In genomic region chr1:6935379-6936307, GRCh38 we compare ENCODE assay signal across 17 cellular contexts.
DNase-seq lines count a peak whose midpoint lies in the region; ATAC-seq and TF ChIP-seq lines count a peak whose summit lies in the region.
"Had no signal": no experiment of that assay in that cellular context is flagged by ENCODE, and none has a peak within 500 bp of the region (broad histone marks: within the 10 kb centered on the region; RNA-seq: fewer than 3 reads in every experiment).

No MANE protein-coding gene starts in this region.

- intact Hi-C loops in dorsolateral prefrontal cortex (cut with DNase I), result no loop called here

- in situ Hi-C loops in KBM-7 (cut with MboI; ENCODE audit: low pct_unique_long_range_greater_than_20kb, low sequenced_read_pairs), result no loop called here

- H3K4me3 ChIP-seq in HEK293 (ENCODE audit: low read depth, low read length) (no peak overlapping the region), dorsolateral prefrontal cortex (peak overlapping the region in 38 of 59 donors; percentile 1 to 46 (median 26))
- H3K4me3 ChIP-seq: GM23338, PC-9, thyroid gland had no signal

- TF ChIP-seq CTCF in HEK293 (tag by site-specific recombination; IDR thresholded peaks at IDR 0.05) (no peak), dorsolateral prefrontal cortex (IDR thresholded peaks at IDR 0.05 in 54 of 56, conservative IDR thresholded peaks at IDR 0.05 in 2 of 56; ENCODE audit: low read depth in 1 of 56, partially characterized antibody in 56 of 56) (no peak)

- ATAC-seq in GM19324 (IDR thresholded peaks at IDR 0.05; ENCODE audit: low FRiP score, unreplicated experiment) (no peak), HG03139 (IDR thresholded peaks at IDR 0.05; ENCODE audit: unreplicated experiment) (no peak)
- ATAC-seq: activated T-helper 17 cell treated with anti-CD3 and anti-CD28 coated beads, Interleukin-2, amount 50 U/mL, for 72 hours had no signal

- no peaks in the 10 kb centered on the region for H3K4me1 ChIP-seq in HEK293 (ENCODE audit: control insufficient read depth, insufficient read depth, low read length)
- H3K4me1 ChIP-seq: thyroid gland had no signal

- H3K27me3 ChIP-seq in dorsolateral prefrontal cortex, result no peaks in the 10 kb centered on the region
- H3K27me3 ChIP-seq: thyroid gland had no signal

- POLR2A ChIA-PET in HEK293 (lab: Yijun Ruan, JAX), result no interaction called here

- no peaks in the 10 kb centered on the region for H3K9me3 ChIP-seq in HEK293 (ENCODE audit: control insufficient read depth, insufficient read depth, low read depth, low read length)
- H3K9me3 ChIP-seq: neutrophil, thyroid gland had no signal

- H3K27ac ChIP-seq in HEK293 (ENCODE audit: extremely low read depth, low read depth, low read length) (no peak overlapping the region), dorsolateral prefrontal cortex (peak overlapping the region in 2 of 59 donors; percentile 16 to 38)
- H3K27ac ChIP-seq: neutrophil, PC-9, thyroid gland, WERI-Rb-1 had no signal

- DNase-seq in NCI-H69 (lab: John Stamatoyannopoulos, UW), result peak; percentile 30
- DNase-seq in dorsolateral prefrontal cortex, result no peak
- peak; percentile 80 for DNase-seq in pulmonary artery endothelial cell (ENCODE audit: low read depth, low spot score)
- DNase-seq in KBM-7, result no peak
- DNase-seq in effector CD8-positive, alpha-beta T cell (lab: John Stamatoyannopoulos, UW), result no peak
- DNase-seq: activated CD8-positive, alpha-beta memory T cell treated with anti-CD3 and anti-CD28 coated beads for 24 hours; amygdala; NCI-H510A treated with DMSO at 0.1 percent for 48 hours; PC-9; thyroid gland; WERI-Rb-1 had no signal

- H3K36me3 ChIP-seq in HEK293 (ENCODE audit: control insufficient read depth in 2 of 2, insufficient read depth in 1 of 2, low read length in 2 of 2), result no peaks in the 10 kb centered on the region
- H3K36me3 ChIP-seq: neutrophil, thyroid gland, WERI-Rb-1 had no signal

- CTCF ChIA-PET in HEK293 (lab: Yijun Ruan, JAX), result interaction anchor here (0.6 to 0.7 kb wide), 2 partner anchors 37 to 69 kb away, joined by 3 to 5 read pairs; no protein-coding TSS in a partner anchor

TF ChIP-seq in HEK293, 187 proteins besides CTCF, POLR2A, EP300 and RAD21:
- TF ChIP-seq ZNF214 (tag by site-specific recombination; IDR thresholded peaks at IDR 0.05; ENCODE audit: borderline replicate concordance) (no peak), ZBTB17 (tag by site-specific recombination; IDR thresholded peaks at IDR 0.05) (peak; percentile 32)

Comparison
In these comparisons a context has a peak if more than half of its experiments do, and no peak if none do; other contexts are left out.
1. DNase-seq: peak in NCI-H69 (single experiment) and pulmonary artery endothelial cell (single experiment); none in dorsolateral prefrontal cortex (0 of 10), KBM-7 (single experiment) and effector CD8-positive, alpha-beta T cell (single experiment).